ENCODE assay signal across 1 cellular context in genomic region chr2:60867007-60867406, GRCh38.
TF ChIP-seq lines count a peak whose summit lies in the region.

No MANE protein-coding gene starts in this region.

TF ChIP-seq in K562, 482 proteins besides CTCF, POLR2A, EP300 and RAD21 (continued from another document):
- TF ChIP-seq USF1 (CRISPR knock-in tag; IDR thresholded peaks at IDR 0.05) = no peak
- TF ChIP-seq MAX (CRISPR knock-in tag; IDR thresholded peaks at IDR 0.05) = no peak
